ENCODE assay signal across 18 cellular contexts in the genomic region with DNA sequence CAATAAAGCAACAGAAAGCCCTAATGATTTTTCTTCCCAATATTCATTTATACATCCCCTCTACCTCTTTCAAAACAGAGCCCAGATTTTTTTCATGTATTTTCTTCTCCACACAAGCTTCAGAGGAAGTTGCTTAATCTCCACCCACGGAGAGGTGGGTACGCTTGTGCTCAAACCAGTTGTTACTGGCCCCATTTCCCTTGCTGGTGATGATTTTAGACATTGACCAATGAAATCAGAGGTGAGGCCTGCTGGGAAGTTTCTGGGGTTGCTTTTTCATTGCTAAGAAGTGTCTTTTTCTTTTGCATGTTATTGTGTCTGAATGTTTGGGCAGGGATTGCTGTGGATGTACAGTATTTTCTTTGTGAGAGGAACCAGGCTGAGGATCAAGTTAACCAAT.
A peak's percentile ranks its signal among the peaks of the same experiment; 100 is the strongest.
DNase-seq lines count a peak whose midpoint lies in the region; ATAC-seq, FAIRE-seq and TF ChIP-seq lines count a peak whose summit lies in the region.
"Had no signal": no experiment of that assay in that cellular context is flagged by ENCODE, and none has a peak within 500 bp of the region (broad histone marks: within the 10 kb centered on the region; RNA-seq: fewer than 3 reads in every experiment).

No MANE protein-coding gene starts in this region.

- peaks cover 4% of the 10 kb centered on the region for H3K4me1 Mint-ChIP-seq in MCF 10A (ENCODE audit: insufficient read depth, unreplicated experiment)
- H3K4me1 Mint-ChIP-seq in stimulated activated effector memory CD8-positive, alpha-beta T cell treated with anti-CD3 and anti-CD28 coated beads, Interleukin-12 subunit alpha, Interleukin-12 subunit beta, amount 100 ng/mL, for 72 hours: peaks cover 13% of the 10 kb centered on the region

- H3K9me3 Mint-ChIP-seq in MCF 10A (ENCODE audit: unreplicated experiment): peaks cover 13% of the 10 kb centered on the region
- peaks cover 7% of the 10 kb centered on the region for H3K9me3 Mint-ChIP-seq in stimulated activated effector memory CD8-positive, alpha-beta T cell treated with anti-CD3 and anti-CD28 coated beads, Interleukin-12 subunit alpha, Interleukin-12 subunit beta, amount 100 ng/mL, for 72 hours
- H3K9me3 Mint-ChIP-seq: activated T-helper 2 cell treated with anti-CD3 and anti-CD28 coated beads, Interferon-gamma antibody, Interleukin-2, Interleukin-4, amounts not matched to agents 10 μg/mL and 5 μg/mL and 100 μg/mL, durations not matched to agents 14 hours and 24 hours and 36 hours; T-helper 1 cell treated with Interleukin-12 subunit alpha and Interleukin-12 subunit beta and Interleukin-4 antibody, amounts not matched to agents 30 μg/mL and 1 μg/mL, for 36 hours had no signal

- no peaks in the 10 kb centered on the region for H3K36me3 ChIP-seq in breast epithelium
- H3K36me3 ChIP-seq in OCI-LY1 (ENCODE audit: insufficient read depth, low read length): no peaks in the 10 kb centered on the region
- no peaks in the 10 kb centered on the region for H3K36me3 ChIP-seq in endothelial cell of umbilical vein (ENCODE audit: control insufficient read depth in 2 of 2, extremely low read depth in 1 of 2, insufficient read depth in 2 of 2, low read length in 2 of 2)
- H3K36me3 ChIP-seq: Peyer's patch had no signal

- H3K4me3 Mint-ChIP-seq in MCF 10A (ENCODE audit: unreplicated experiment): no peak overlapping the region
- peak overlapping the region; percentile 12 for H3K4me3 Mint-ChIP-seq in stimulated activated effector memory CD8-positive, alpha-beta T cell treated with anti-CD3 and anti-CD28 coated beads, Interleukin-12 subunit alpha, Interleukin-12 subunit beta, amount 100 ng/mL, for 72 hours
- H3K4me3 Mint-ChIP-seq: stimulated activated naive B cell treated with anti-CD40 and anti-IgM and Interleukin-4, amounts not matched to agents 10 μg/mL and 1 μg/mL and 100 μg/mL, for 72 hours; T-helper 1 cell treated with Interleukin-12 subunit alpha and Interleukin-12 subunit beta and Interleukin-4 antibody, amounts not matched to agents 30 μg/mL and 1 μg/mL, for 36 hours had no signal

- H3K27me3 Mint-ChIP-seq in MCF 10A (ENCODE audit: insufficient read depth, unreplicated experiment): no peaks in the 10 kb centered on the region

- CTCF ChIA-PET in MCF 10A (lab: Yijun Ruan, JAX) (interaction anchor here (0.8 kb wide), 1 partner anchor 22 kb away, joined by 3 read pairs; no protein-coding TSS in a partner anchor), endothelial cell of umbilical vein (lab: Charles Lee) (no interaction called here)

- H3K79me2 ChIP-seq in OCI-LY1 (ENCODE audit: insufficient read depth, low read length) (no peaks in the 10 kb centered on the region), endothelial cell of umbilical vein (ENCODE audit: control insufficient read depth, insufficient read depth, low read length) (no peaks in the 10 kb centered on the region)

- H3K27ac Mint-ChIP-seq in MCF 10A (ENCODE audit: low read depth, unreplicated experiment): no peak overlapping the region
- H3K27ac Mint-ChIP-seq in stimulated activated effector memory CD8-positive, alpha-beta T cell treated with anti-CD3 and anti-CD28 coated beads, Interleukin-12 subunit alpha, Interleukin-12 subunit beta, amount 100 ng/mL, for 72 hours: peak overlapping the region; percentile 58
- H3K27ac Mint-ChIP-seq: activated T-helper 2 cell treated with anti-CD3 and anti-CD28 coated beads, Interferon-gamma antibody, Interleukin-2, Interleukin-4, amounts not matched to agents 10 μg/mL and 5 μg/mL and 100 μg/mL, durations not matched to agents 14 hours and 24 hours and 36 hours; stimulated activated naive B cell treated with anti-CD40 and anti-IgM and Interleukin-4, amounts not matched to agents 10 μg/mL and 1 μg/mL and 100 μg/mL, for 72 hours; T-helper 1 cell treated with Interleukin-12 subunit alpha and Interleukin-12 subunit beta and Interleukin-4 antibody, amounts not matched to agents 30 μg/mL and 1 μg/mL, for 36 hours had no signal

- H3K36me3 Mint-ChIP-seq in MCF 10A (ENCODE audit: insufficient read depth, unreplicated experiment): no peaks in the 10 kb centered on the region
- no peaks in the 10 kb centered on the region for H3K36me3 Mint-ChIP-seq in stimulated activated effector memory CD8-positive, alpha-beta T cell treated with anti-CD3 and anti-CD28 coated beads, Interleukin-12 subunit alpha, Interleukin-12 subunit beta, amount 100 ng/mL, for 72 hours
- H3K36me3 Mint-ChIP-seq: stimulated activated naive B cell treated with anti-CD40 and anti-IgM and Interleukin-4, amounts not matched to agents 10 μg/mL and 1 μg/mL and 100 μg/mL, for 72 hours had no signal

- dilution Hi-C loops in endothelial cell of umbilical vein (cut with MboI; ENCODE audit: extremely low pct_ligation_motif_present, low sequenced_read_pairs): no loop called here

- TF ChIP-seq CTCF in MCF 10A (IDR thresholded peaks at IDR 0.05; ENCODE audit: unreplicated experiment) (no peak), breast epithelium (IDR thresholded peaks at IDR 0.05) (no peak), OCI-LY1 (IDR thresholded peaks at IDR 0.05; ENCODE audit: low read length) (no peak), endothelial cell of umbilical vein (IDR thresholded peaks at IDR 0.05; ENCODE audit: extremely low read depth in 1 of 2, insufficient read depth in 1 of 2, low read depth in 1 of 2, low read length in 2 of 2) (no peak)

- no peaks in the 10 kb centered on the region for H3F3A ChIP-seq in OCI-LY1 (ENCODE audit: insufficient read depth, low read length)

- H3K4me3 ChIP-seq in breast epithelium (no peak overlapping the region), OCI-LY1 (ENCODE audit: low read depth, low read length, poor library complexity, severe bottlenecking) (no peak overlapping the region), endothelial cell of umbilical vein (replicated peaks in 1 of 3; ENCODE audit: insufficient read depth in 1 of 3, low read depth in 1 of 3, low read length in 3 of 3) (no peak overlapping the region)
- H3K4me3 ChIP-seq: body of pancreas, Peyer's patch had no signal

- H3K4me1 ChIP-seq in breast epithelium (no peaks in the 10 kb centered on the region), OCI-LY1 (ENCODE audit: insufficient read depth, low read length, severe bottlenecking) (no peaks in the 10 kb centered on the region), endothelial cell of umbilical vein (ENCODE audit: control insufficient read depth, extremely low read depth, insufficient read depth, low read length) (peaks cover 21% of the 10 kb centered on the region)
- H3K4me1 ChIP-seq: Peyer's patch had no signal

- no peak for FAIRE-seq in endothelial cell of umbilical vein (lab: Jason Lieb, UNC)

- intact Hi-C loops in MCF 10A (cut with micrococcal nuclease): no loop called here
- intact Hi-C loops in breast epithelium (cut with DNase I; ENCODE audit: low total_unique reads): no loop called here
- intact Hi-C loops in endothelial cell of umbilical vein (cut with micrococcal nuclease): loop anchor here (5.0 kb wide), 1 partner anchor 227 kb away; no protein-coding TSS in a partner anchor

- H3K4me2 ChIP-seq in OCI-LY1 (ENCODE audit: low read length) (no peak overlapping the region), endothelial cell of umbilical vein (ENCODE audit: insufficient read depth, low read length) (no peak overlapping the region)

- H3K9me3 ChIP-seq in breast epithelium: peaks cover 0 to 3% of the 10 kb centered on the region in 2 donors
- H3K9me3 ChIP-seq in OCI-LY1 (ENCODE audit: low read length): peaks cover 3% of the 10 kb centered on the region; the same call in 1 of the 2 replicates
- no peaks in the 10 kb centered on the region for H3K9me3 ChIP-seq in endothelial cell of umbilical vein (replicated peaks; ENCODE audit: control insufficient read depth, insufficient read depth, low read length)
- H3K9me3 ChIP-seq: body of pancreas, Peyer's patch had no signal

- ATAC-seq in stimulated activated effector memory CD8-positive, alpha-beta T cell treated with anti-CD3 and anti-CD28 coated beads, Interleukin-12 subunit alpha, Interleukin-12 subunit beta, amount 100 ng/mL, for 72 hours: peak; percentile 58
- ATAC-seq in esophagus mucosa: no peak
- ATAC-seq: body of pancreas; stimulated activated naive B cell treated with anti-CD40 and anti-IgM and Interleukin-4, amounts not matched to agents 10 μg/mL and 1 μg/mL and 100 μg/mL, for 72 hours had no signal

- POLR2A ChIA-PET in MCF 10A (lab: Yijun Ruan, JAX): no interaction called here
- POLR2A ChIA-PET in endothelial cell of umbilical vein (lab: Charles Lee): no interaction called here

- H3K27ac ChIP-seq in breast epithelium (no peak overlapping the region), OCI-LY1 (ENCODE audit: low read depth, low read length, poor library complexity, severe bottlenecking) (no peak overlapping the region), endothelial cell of umbilical vein (ENCODE audit: insufficient read depth, low read depth, low read length) (no peak overlapping the region)
- H3K27ac ChIP-seq: body of pancreas, Peyer's patch had no signal

- no peaks in the 10 kb centered on the region for H4K20me1 ChIP-seq in OCI-LY1 (ENCODE audit: insufficient read depth, low read length)
- H4K20me1 ChIP-seq in endothelial cell of umbilical vein (replicated peaks; ENCODE audit: control insufficient read depth, extremely low read depth, insufficient read depth, low read length): no peaks in the 10 kb centered on the region

- H2AFZ ChIP-seq in OCI-LY1 (ENCODE audit: low read length): peak overlapping the region; percentile 77; the same call in 1 of the 2 replicates
- H2AFZ ChIP-seq in endothelial cell of umbilical vein (ENCODE audit: low read depth, low read length): peak overlapping the region; percentile 20

- H3K27me3 ChIP-seq in breast epithelium (no peaks in the 10 kb centered on the region), OCI-LY1 (ENCODE audit: insufficient read depth, low read length) (no peaks in the 10 kb centered on the region), endothelial cell of umbilical vein (ENCODE audit: control insufficient read depth in 2 of 2, insufficient read depth in 2 of 2, low read length in 2 of 2) (no peaks in the 10 kb centered on the region)
- H3K27me3 ChIP-seq: body of pancreas, Peyer's patch had no signal

- no TSS peak for BruUV-seq in MCF 10A (replicated peaks; lab: Mats Ljungman, UMichigan)
- BruUV-seq in endothelial cell of umbilical vein (replicated peaks; lab: Mats Ljungman, UMichigan): no TSS peak

- no peaks in the 10 kb centered on the region for H3K9me2 ChIP-seq in OCI-LY1 (ENCODE audit: low read depth, low read length)

- no peaks in the 10 kb centered on the region for H3K9me1 ChIP-seq in endothelial cell of umbilical vein (replicated peaks; ENCODE audit: control insufficient read depth, extremely low read depth, insufficient read depth, low read length)

- H3K9ac ChIP-seq in OCI-LY1 (ENCODE audit: low read length) (no peak overlapping the region), endothelial cell of umbilical vein (replicated peaks; ENCODE audit: extremely low read depth, insufficient read depth, low read length) (no peak overlapping the region)

- TF ChIP-seq POLR2A in breast epithelium (IDR thresholded peaks at IDR 0.05) (no peak), endothelial cell of umbilical vein (IDR thresholded peaks at IDR 0.05; ENCODE audit: low read depth, low read length) (no peak)

- DNase-seq in MCF 10A (ENCODE audit: unreplicated experiment) (peak; percentile 21), breast epithelium (ENCODE audit: low spot score in 2 of 2) (no peak), endothelial cell of umbilical vein (ENCODE audit: low read depth, low spot score) (no peak), SIG-M5 (lab: John Stamatoyannopoulos, UW) (no peak), NCI-H2081 (lab: John Stamatoyannopoulos, UW) (no peak)
- no peak for DNase-seq in stimulated activated effector memory CD8-positive, alpha-beta T cell treated with anti-CD3 and anti-CD28 coated beads, Interleukin-12 subunit alpha, Interleukin-12 subunit beta, amount 100 ng/mL, for 72 hours (ENCODE audit: low spot score in 2 of 2)
- DNase-seq: activated CD4-positive, alpha-beta T cell treated with anti-CD3 and anti-CD28 coated beads for 1 hour; body of pancreas; DMS153; effector CD8-positive, alpha-beta T cell; NCI-H1930; NCI-H526; Peyer's patch; stimulated activated naive B cell treated with anti-CD40 and anti-IgM and Interleukin-4, amounts not matched to agents 10 μg/mL and 1 μg/mL and 100 μg/mL, for 72 hours had no signal
